Comparison of ENCODE assay signal across 12 cellular contexts in the genomic region with DNA sequence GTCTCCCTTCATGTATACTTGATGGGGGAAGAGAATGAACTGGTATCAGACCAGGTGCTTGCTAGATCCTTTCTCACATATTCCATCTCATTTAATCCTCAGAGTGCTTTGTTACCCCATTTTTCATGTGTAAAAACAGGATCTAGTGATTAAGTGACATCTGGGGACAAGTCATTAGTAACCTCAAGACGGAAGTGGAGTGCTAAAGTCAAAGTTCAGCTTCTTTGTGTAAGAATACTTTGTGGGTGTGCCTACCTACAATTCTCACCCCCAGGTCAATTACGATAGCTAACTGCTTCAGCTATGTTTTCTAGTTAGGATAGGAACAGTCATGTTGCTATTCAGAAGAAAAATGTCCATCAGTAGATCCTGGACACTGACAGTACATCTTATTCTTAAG. TPM values are rescaled to one million over a fixed set of nuclear protein-coding genes. Genes with fewer than 3 reads are reported as not detected.
DNase-seq lines count a peak whose midpoint lies in the region; ATAC-seq, FAIRE-seq and TF ChIP-seq lines count a peak whose summit lies in the region.
"Had no signal": no experiment of that assay in that cellular context is flagged by ENCODE, and none has a peak within 500 bp of the region (broad histone marks: within the 10 kb centered on the region; RNA-seq: fewer than 3 reads in every experiment).

No MANE protein-coding gene starts in this region.

- WGBS in GM12878 (ENCODE audit: insufficient coverage, insufficient replicate concordance, low lambda C conversion rate, missing lambda C conversion rate): 2% methylated on average over 2 of the region's 2 CpGs
- 76 to 85% methylated on average over 2 of the region's 2 CpGs for WGBS in aorta, 2 donors

- RAD21 ChIA-PET in GM12878 (lab: Charles Lee; ENCODE audit: unreplicated experiment): interaction anchor here (0.6 to 1.7 kb wide), 4 partner anchors 9 to 110 kb away, joined by 3 to 6 read pairs (median 4); no protein-coding TSS in a partner anchor

- H3K4me3 ChIP-seq in GM12878 (peak overlapping the region; percentile 51), aorta (ENCODE audit: low read length in 2 of 2) (no peak overlapping the region)
- H3K4me3 ChIP-seq: esophagus muscularis mucosa, SK-N-MC had no signal

- in situ Hi-C loops in GM12878 (cut with MboI): no loop called here

- BruUV-seq in GM12878 (replicated peaks; lab: Mats Ljungman, UMichigan): no TSS peak

- no peak for TF ChIP-seq CTCF in GM12878 (IDR thresholded peaks at IDR 0.05 in 2 of 3, conservative IDR thresholded peaks at IDR 0.05 in 1 of 3; ENCODE audit: control insufficient read depth in 2 of 3, extremely low read depth in 1 of 3, insufficient read depth in 1 of 3, low read depth in 3 of 3, low read length in 3 of 3)

- SMC1A ChIA-PET in GM12878 (lab: Charles Lee; ENCODE audit: uncharacterized antibody, unreplicated experiment): interaction anchor here (0.6 to 2.6 kb wide), 9 partner anchors 8 to 338 kb away, joined by 3 to 16 read pairs (median 3); no protein-coding TSS in a partner anchor

- H3K9me3 ChIP-seq in GM12878 (replicated peaks; ENCODE audit: control insufficient read depth, insufficient read depth, low read length) (no peaks in the 10 kb centered on the region), aorta (ENCODE audit: control insufficient read depth, low read length) (no peaks in the 10 kb centered on the region)
- H3K9me3 ChIP-seq: esophagus muscularis mucosa had no signal

- H3K4me3 Mint-ChIP-seq in activated T-cell treated with anti-CD3 and anti-CD28 coated beads, Interleukin-2, amount 50 U/mL, for 4 hours: peak overlapping the region; percentile 29
- H3K4me3 Mint-ChIP-seq in stimulated activated memory B cell treated with anti-CD40 and anti-IgM and Interleukin-4, amounts not matched to agents 10 μg/mL and 1 μg/mL and 100 μg/mL, for 72 hours: peak overlapping the region; percentile 12

- H3K4me2 ChIP-seq in GM12878 (ENCODE audit: control insufficient read depth, insufficient read depth): peak overlapping the region; percentile 89
- H3K4me2 ChIP-seq: KMS-11 had no signal

- no peak overlapping the region for H3K9ac ChIP-seq in GM12878 (ENCODE audit: control insufficient read depth, insufficient read depth, low read length)
- H3K9ac ChIP-seq: KMS-11 had no signal

- H3K4me1 ChIP-seq in GM12878 (ENCODE audit: control insufficient read depth, insufficient read depth, low read length): peaks cover 4% of the 10 kb centered on the region; the same call in 1 of the 2 replicates
- peaks cover 6 to 12% of the 10 kb centered on the region in 2 donors for H3K4me1 ChIP-seq in aorta (ENCODE audit: control insufficient read depth in 1 of 2, insufficient read depth in 2 of 2, low read length in 2 of 2)

- no peak for DNase-seq in activated T-cell treated with anti-CD3 and anti-CD28 coated beads, Interleukin-2, amount 50 U/mL, for 4 hours
- DNase-seq in activated T-cell treated with anti-CD3 and anti-CD28 coated beads, Interleukin-2, amount 50 U/mL, for 1 hour: no peak
- DNase-seq in NOMO-1 treated with dmso at 0.1 percent for 144 hours (lab: John Stamatoyannopoulos, UW; ENCODE audit: unreplicated experiment) (peak; percentile 78), GM12878 (ENCODE audit: low read depth, low spot score) (no peak), aorta (no peak), putamen (ENCODE audit: low spot score) (no peak), NCI-H226 (no peak)
- DNase-seq: brain microvascular endothelial cell had no signal

- no peak for TF ChIP-seq RAD21 in GM12878 (IDR thresholded peaks at IDR 0.05; ENCODE audit: insufficient read depth, low read depth, low read length)

- no peak for ATAC-seq in activated T-cell treated with anti-CD3 and anti-CD28 coated beads, Interleukin-2, amount 50 U/mL, for 4 hours
- ATAC-seq in GM12878 (peak; percentile 11), aorta (ENCODE audit: low FRiP score) (no peak)
- no peak for ATAC-seq in stimulated activated memory B cell treated with anti-CD40 and anti-IgM and Interleukin-4, amounts not matched to agents 10 μg/mL and 1 μg/mL and 100 μg/mL, for 72 hours

- H3K27me3 Mint-ChIP-seq in activated T-cell treated with anti-CD3 and anti-CD28 coated beads, Interleukin-2, amount 50 U/mL, for 4 hours (ENCODE audit: low read depth): no peaks in the 10 kb centered on the region
- H3K27me3 Mint-ChIP-seq in stimulated activated memory B cell treated with anti-CD40 and anti-IgM and Interleukin-4, amounts not matched to agents 10 μg/mL and 1 μg/mL and 100 μg/mL, for 72 hours: no peaks in the 10 kb centered on the region

- no peak for TF ChIP-seq POLR2A in GM12878 (IDR thresholded peaks at IDR 0.05; ENCODE audit: low read depth, low read length)

- peak overlapping the region; percentile 62 for H3K27ac Mint-ChIP-seq in stimulated activated memory B cell treated with anti-CD40 and anti-IgM and Interleukin-4, amounts not matched to agents 10 μg/mL and 1 μg/mL and 100 μg/mL, for 72 hours

- POLR2A ChIA-PET in GM12878 (lab: Charles Lee): interaction anchor here (2.0 kb wide), 1 partner anchor 9 kb away, joined by 10 read pairs; no protein-coding TSS in a partner anchor

- no peaks in the 10 kb centered on the region for H4K20me1 ChIP-seq in GM12878 (ENCODE audit: control insufficient read depth, insufficient read depth)

- CTCF ChIA-PET in GM12878 (lab: Yijun Ruan, JAX): interaction anchor here (0.7 to 2.6 kb wide), 5 partner anchors 9 to 110 kb away, joined by 3 to 10 read pairs (median 4); no protein-coding TSS in a partner anchor

- FAIRE-seq in GM12878 (lab: Jason Lieb, UNC): no peak

- intact Hi-C loops in GM12878 (cut with micrococcal nuclease; ENCODE audit: unreplicated experiment) (loop anchor here (10.0 kb wide), 1 partner anchor 708 kb away; no protein-coding TSS in a partner anchor), aorta (cut with DNase I) (loop anchor here in 1 of 2 donors (10.0 kb wide), 1 partner anchor 322 kb away; a partner anchor contains a TSS)

- H3K36me3 ChIP-seq in GM12878 (ENCODE audit: control insufficient read depth in 2 of 2, insufficient read depth in 2 of 2, low read length in 1 of 2) (0 out of 4 replicates have a peak, but pooled peaks cover 0 to 3% of the 10 kb centered on the region in 2 experiments), aorta (ENCODE audit: control insufficient read depth in 1 of 2, insufficient read depth in 2 of 2, low read length in 1 of 2) (peaks cover 0 to 3% of the 10 kb centered on the region in 2 donors)
- H3K36me3 ChIP-seq: brain microvascular endothelial cell, esophagus muscularis mucosa had no signal

- no peak for TF ChIP-seq EP300 in GM12878 (IDR thresholded peaks at IDR 0.05; ENCODE audit: borderline replicate concordance in 1 of 2, control insufficient read depth in 1 of 2, low read depth in 2 of 2, low read length in 2 of 2)

- H2AFZ ChIP-seq in GM12878 (ENCODE audit: control insufficient read depth, low read depth, low read length): no peak overlapping the region

- no peaks in the 10 kb centered on the region for H3K9me3 Mint-ChIP-seq in activated T-cell treated with anti-CD3 and anti-CD28 coated beads, Interleukin-2, amount 50 U/mL, for 4 hours
- H3K9me3 Mint-ChIP-seq in stimulated activated memory B cell treated with anti-CD40 and anti-IgM and Interleukin-4, amounts not matched to agents 10 μg/mL and 1 μg/mL and 100 μg/mL, for 72 hours: no peaks in the 10 kb centered on the region

- peaks cover 95% of the 10 kb centered on the region for H3K79me2 ChIP-seq in GM12878 (ENCODE audit: control insufficient read depth, insufficient read depth, low read length)

- H3K36me3 Mint-ChIP-seq in activated T-cell treated with anti-CD3 and anti-CD28 coated beads, Interleukin-2, amount 50 U/mL, for 4 hours (ENCODE audit: insufficient read depth): peaks cover 15% of the 10 kb centered on the region
- peaks cover 27% of the 10 kb centered on the region for H3K36me3 Mint-ChIP-seq in stimulated activated memory B cell treated with anti-CD40 and anti-IgM and Interleukin-4, amounts not matched to agents 10 μg/mL and 1 μg/mL and 100 μg/mL, for 72 hours

- H3K27ac ChIP-seq in GM12878 (ENCODE audit: control insufficient read depth, insufficient read depth): peak overlapping the region; percentile 36; the same call in 1 of the 2 replicates
- H3K27ac ChIP-seq in aorta (ENCODE audit: low read depth in 1 of 2, low read length in 2 of 2): no peak overlapping the region
- H3K27ac ChIP-seq: brain microvascular endothelial cell, KMS-11, SK-N-MC had no signal

- no peaks in the 10 kb centered on the region for H3K27me3 ChIP-seq in GM12878 (replicated peaks in 1 of 2; ENCODE audit: control insufficient read depth in 2 of 2, insufficient read depth in 2 of 2, low read length in 1 of 2)
- H3K27me3 ChIP-seq in aorta (ENCODE audit: control insufficient read depth in 1 of 2, insufficient read depth in 2 of 2, low read length in 1 of 2): no peaks in the 10 kb centered on the region
- H3K27me3 ChIP-seq: brain microvascular endothelial cell, esophagus muscularis mucosa had no signal

- H3K4me1 Mint-ChIP-seq in activated T-cell treated with anti-CD3 and anti-CD28 coated beads, Interleukin-2, amount 50 U/mL, for 4 hours (ENCODE audit: low read depth): peaks cover 68% of the 10 kb centered on the region
- peaks cover 64% of the 10 kb centered on the region for H3K4me1 Mint-ChIP-seq in stimulated activated memory B cell treated with anti-CD40 and anti-IgM and Interleukin-4, amounts not matched to agents 10 μg/mL and 1 μg/mL and 100 μg/mL, for 72 hours

RNA-seq across cellular contexts. Expression of a gene that starts 3.1 kb away (rescaled TPM):
- total RNA-seq in activated T-cell treated with anti-CD3 and anti-CD28 coated beads, Interleukin-2, amount 50 U/mL, for 4 hours: 10 to 100 TPM; 30.5 to 36.8 (median 34.4) TPM
- 45.1 and 45.8 TPM in 2 replicates for total RNA-seq in GM12878 (2013; cell fraction: nucleolus; rRNA removed)
- total RNA-seq in GM12878 (2014; rRNA removed) (28.9 and 32.3 TPM in 2 replicates), GM12878 (2014; rRNA removed; fragmentation: Illumina TruSeq; extraction: Trizol) (30.9 and 33.6 TPM in 2 replicates), GM12878 (2021) (32.3 and 35.6 TPM in 2 replicates), aorta (10 to 100 TPM; 38.3 to 40.1 TPM)
- 12.3 TPM for polyA plus RNA-seq in GM12878 (2011; ENCODE audit: low read depth)
- polyA plus RNA-seq in GM12878 (2011; rRNA removed) (29.8 and 36.6 TPM in 2 replicates), GM12878 (2014; fragmentation: Illumina TruSeq; extraction: Trizol) (43.5 and 48.4 TPM in 2 replicates), GM12878 (2014; fragmentation: Nextera tagmentation; extraction: Ambion mirVana) (10 to 100 TPM; 15.9 to 18.8 TPM), GM12878 (2014; rRNA removed) (35.0 and 39.6 TPM in 2 replicates), GM12878 (2016; fragmentation: Nextera tagmentation; extraction: Ambion mirVana) (10 to 100 TPM; 52.1 to 55.1 TPM), aorta (10 to 100 TPM; 41.2 to 57.2 TPM)
- 19.7 and 19.9 TPM in 2 replicates for polyA plus RNA-seq in GM12878 (2011; cell fraction: cytosol; rRNA removed)
- polyA plus RNA-seq in GM12878 (2011; cell fraction: nucleus; rRNA removed): 17.3 and 17.7 TPM in 2 replicates
- 21.7 and 27.0 TPM in 2 replicates for polyA plus RNA-seq in GM12878 (2012)
- polyA minus RNA-seq in GM12878 (2011; rRNA and poly(A)+ RNA removed): 17.0 and 22.8 TPM in 2 replicates
- polyA minus RNA-seq in GM12878 (2011; cell fraction: cytosol; rRNA and poly(A)+ RNA removed): 6.9 and 8.4 TPM in 2 replicates
- 16.8 and 25.6 TPM in 2 replicates for polyA minus RNA-seq in GM12878 (2011; cell fraction: nucleus; rRNA and poly(A)+ RNA removed)

RNA-seq across cellular contexts. Expression of a gene that starts 5.0 kb away (rescaled TPM):
- total RNA-seq in activated T-cell treated with anti-CD3 and anti-CD28 coated beads, Interleukin-2, amount 50 U/mL, for 4 hours: 100 to 1,000 TPM; 116 to 124 (median 123) TPM
- 141 and 148 TPM in 2 replicates for total RNA-seq in GM12878 (2013; cell fraction: nucleolus; rRNA removed)
- total RNA-seq in GM12878 (2014; rRNA removed) (59.5 and 66.2 TPM in 2 replicates), GM12878 (2014; rRNA removed; fragmentation: Illumina TruSeq; extraction: Trizol) (55.1 and 58.1 TPM in 2 replicates), GM12878 (2021) (87.1 and 89.6 TPM in 2 replicates), aorta (10 to 100 TPM; 81.7 to 88.6 TPM)
- polyA plus RNA-seq in GM12878 (2011; ENCODE audit: low read depth): 19.6 TPM
- polyA plus RNA-seq in GM12878 (2011; rRNA removed) (61.3 and 61.5 TPM in 2 replicates), GM12878 (2014; fragmentation: Illumina TruSeq; extraction: Trizol) (55.4 and 65.6 TPM in 2 replicates), GM12878 (2014; fragmentation: Nextera tagmentation; extraction: Ambion mirVana) (10 to 100 TPM; 13.1 to 21.3 TPM), GM12878 (2014; rRNA removed) (46.6 and 46.9 TPM in 2 replicates), GM12878 (2016; fragmentation: Nextera tagmentation; extraction: Ambion mirVana) (10 to 100 TPM; 23.9 to 25.6 TPM), aorta (10 to 100 TPM; 30.7 to 40.8 TPM)
- 52.7 and 56.0 TPM in 2 replicates for polyA plus RNA-seq in GM12878 (2011; cell fraction: cytosol; rRNA removed)
- polyA plus RNA-seq in GM12878 (2011; cell fraction: nucleus; rRNA removed): 54.6 and 67.6 TPM in 2 replicates
- 35.7 and 45.8 TPM in 2 replicates for polyA plus RNA-seq in GM12878 (2012)
- polyA minus RNA-seq in GM12878 (2011; rRNA and poly(A)+ RNA removed): 151 and 163 TPM in 2 replicates
- 75.3 and 80.9 TPM in 2 replicates for polyA minus RNA-seq in GM12878 (2011; cell fraction: cytosol; rRNA and poly(A)+ RNA removed)
- 73.5 and 109 TPM in 2 replicates for polyA minus RNA-seq in GM12878 (2011; cell fraction: nucleus; rRNA and poly(A)+ RNA removed)
